ENCODE assay signal across 14 cellular contexts in genomic region chr12:68794653-68795253, GRCh38. TPM values are rescaled to one million over a fixed set of nuclear protein-coding genes. Genes with fewer than 3 reads are reported as not detected.
DNase-seq lines count a peak whose midpoint lies in the region; FAIRE-seq and TF ChIP-seq lines count a peak whose summit lies in the region.
"Had no signal": no experiment of that assay in that cellular context is flagged by ENCODE, and none has a peak within 500 bp of the region (broad histone marks: within the 10 kb centered on the region; RNA-seq: fewer than 3 reads in every experiment).

No MANE protein-coding gene starts in this region.

- H3K9me2 ChIP-seq in DOHH2 (replicated peaks; ENCODE audit: control insufficient read depth, low read length), result no peaks in the 10 kb centered on the region

- H3K36me3 ChIP-seq in DOHH2 (ENCODE audit: control insufficient read depth, low read length) (no peaks in the 10 kb centered on the region), small intestine (ENCODE audit: control insufficient read depth in 2 of 2, insufficient read depth in 2 of 2, low read length in 2 of 2) (no peaks in the 10 kb centered on the region)
- H3K36me3 ChIP-seq: neutrophil, transverse colon had no signal

- H3K79me2 ChIP-seq in DOHH2 (ENCODE audit: control insufficient read depth, low read length), result no peaks in the 10 kb centered on the region

- H4K20me1 ChIP-seq in DOHH2 (ENCODE audit: control insufficient read depth, insufficient read depth, low read depth, low read length), result no peaks in the 10 kb centered on the region

- H3K4me1 ChIP-seq in DOHH2 (ENCODE audit: control insufficient read depth, low read length) (peaks cover 58% of the 10 kb centered on the region), small intestine (ENCODE audit: control insufficient read depth in 2 of 2, insufficient read depth in 1 of 2, low read depth in 1 of 2, low read length in 1 of 2) (no peaks in the 10 kb centered on the region)
- H3K4me1 ChIP-seq: transverse colon had no signal

- H3K9me3 ChIP-seq in DOHH2 (ENCODE audit: control insufficient read depth, insufficient read depth, low read length), result no peaks in the 10 kb centered on the region
- H3K9me3 ChIP-seq in small intestine (ENCODE audit: control insufficient read depth, low read depth), result no peaks in the 10 kb centered on the region
- H3K9me3 ChIP-seq: neutrophil, transverse colon had no signal

- peaks cover 5% of the 10 kb centered on the region; the same call in 1 of the 2 replicates for H3F3A ChIP-seq in DOHH2 (ENCODE audit: control insufficient read depth, insufficient read depth)

- H3K4me3 ChIP-seq in DOHH2 (ENCODE audit: low read length) (peak overlapping the region; percentile 36), small intestine (ENCODE audit: low read depth in 1 of 2, low read length in 2 of 2) (no peak overlapping the region)
- H3K4me3 ChIP-seq: transverse colon had no signal

- 94 to 97% (median 97%) methylated on average over 3 of the region's 3 CpGs for WGBS in small intestine, 3 donors

- peak; percentile 68 for DNase-seq in M059J (ENCODE audit: low read depth)
- peak; percentile 69 for DNase-seq in amniotic epithelial cell (ENCODE audit: low read depth)
- peak; percentile 27 for DNase-seq in glomerular visceral epithelial cell (ENCODE audit: extremely low spot score)
- DNase-seq in DMS153 (lab: John Stamatoyannopoulos, UW), result no peak
- no peak for DNase-seq in small intestine
- no peak for DNase-seq in mesenteric fat pad (ENCODE audit: low spot score)
- DNase-seq in activated naive CD4-positive, alpha-beta T cell treated with anti-CD3 and anti-CD28 coated beads, Interleukin-2, amount 50 U/mL, for 16 hours, result no peak
- DNase-seq: activated naive CD4-positive, alpha-beta T cell treated with Interleukin-2 at 50 U/mL for 16 hours; effector memory CD4-positive, alpha-beta T cell; NCI-H1436 treated with DMSO at 0.1 percent for 48 hours; transverse colon had no signal

- H3K27ac ChIP-seq in DOHH2 (ENCODE audit: low read depth, low read length) (no peak overlapping the region), small intestine (ENCODE audit: low read depth in 1 of 2, low read length in 1 of 2) (no peak overlapping the region)
- H3K27ac ChIP-seq: KMS-11, neutrophil, transverse colon had no signal

- no peak for TF ChIP-seq CTCF in DOHH2 (IDR thresholded peaks at IDR 0.05; ENCODE audit: low read depth, low read length, poor library complexity, severe bottlenecking)

- H3K27me3 ChIP-seq in DOHH2 (ENCODE audit: control insufficient read depth, low read length), result no peaks in the 10 kb centered on the region
- no peaks in the 10 kb centered on the region for H3K27me3 ChIP-seq in small intestine (ENCODE audit: control insufficient read depth in 2 of 2, insufficient read depth in 2 of 2, low read length in 2 of 2)
- H3K27me3 ChIP-seq: neutrophil, transverse colon had no signal

- H3K4me2 ChIP-seq in DOHH2 (ENCODE audit: low read length), result peak overlapping the region; percentile 56
- H3K4me2 ChIP-seq: KMS-11 had no signal

- no peak for FAIRE-seq in small intestine (lab: Jason Lieb, UNC)

RNA-seq across cellular contexts. Expression of gene MDM2, which starts 13.2 kb away (rescaled TPM):
- 33.5 and 45.2 TPM in 2 replicates for total RNA-seq in M059J (2014; rRNA removed; shearing (Covaris generic))
- polyA plus RNA-seq in small intestine, result 10 to 100 TPM; 20.8 to 44.1 (median 21.3) TPM
- total RNA-seq in mesenteric fat pad, result 99.5 TPM

RNA-seq across cellular contexts. Expression of gene SLC35E3, which starts 48.8 kb away (rescaled TPM):
- total RNA-seq in M059J (2014; rRNA removed; shearing (Covaris generic)), result 3.4 and 9.1 TPM in 2 replicates
- polyA plus RNA-seq in small intestine, result 1 to 10 TPM in 1 of 3 donors, under 1 TPM in 2; 0.27 to 2.9 (median 0.45) TPM
- total RNA-seq in mesenteric fat pad, result 8.7 TPM

Comparison
In these comparisons a context has a peak if more than half of its experiments do, and no peak if none do; other contexts are left out.
1. DNase-seq: peak in M059J (single experiment), amniotic epithelial cell (single experiment) and glomerular visceral epithelial cell (single experiment); none in DMS153 (single experiment), small intestine (single experiment), mesenteric fat pad (single experiment) and activated naive CD4-positive, alpha-beta T cell treated with anti-CD3 and anti-CD28 coated beads, Interleukin-2, amount 50 U/mL, for 16 hours (single experiment).